In the genomic region with DNA sequence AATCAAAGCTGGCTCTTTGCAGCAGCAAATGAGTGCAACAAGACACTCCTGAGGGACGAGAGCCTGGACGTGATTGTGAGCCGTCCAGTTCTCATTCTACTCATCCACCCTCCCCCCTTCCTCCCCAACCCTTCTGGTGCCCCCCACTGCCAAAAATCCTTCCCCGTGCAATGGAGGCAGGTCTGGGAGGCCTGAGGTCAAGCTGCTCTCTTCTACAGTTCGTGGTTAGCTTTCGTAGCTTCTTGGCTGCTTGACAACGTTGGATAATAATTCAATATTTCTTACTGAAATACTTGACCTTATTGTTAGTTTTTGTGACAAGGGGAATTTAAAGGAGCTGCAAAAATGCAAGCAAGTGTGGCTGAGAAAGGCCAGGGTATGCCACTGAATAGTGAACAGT, we compare ENCODE assay signal across 20 cellular contexts.
"Had no signal": no experiment of that assay in that cellular context is flagged by ENCODE, and none has a peak within 500 bp of the region (broad histone marks: within the 10 kb centered on the region; RNA-seq: fewer than 3 reads in every experiment).

No MANE protein-coding gene starts in this region.

- H3K9me3 ChIP-seq: thyroid gland, upper lobe of right lung had no signal

- H3K27me3 Mint-ChIP-seq: activated CD8-positive, alpha-beta T cell treated with anti-CD3 and anti-CD28 coated beads for 36 hours had no signal

- H3K36me3 ChIP-seq: thyroid gland, upper lobe of right lung, WERI-Rb-1 had no signal

- ATAC-seq: activated CD8-positive, alpha-beta memory T cell treated with anti-CD3 and anti-CD28 coated beads, Interleukin-2, amount 10 ng/mL, durations not matched to agents 7 days and 5 days; activated CD8-positive, alpha-beta T cell treated with anti-CD3 and anti-CD28 coated beads for 36 hours; upper lobe of right lung had no signal

- DNase-seq: activated CD4-positive, alpha-beta T cell treated with anti-CD3 and anti-CD28 coated beads, Interleukin-2, amount 10 ng/mL, durations not matched to agents 7 days and 5 days; activated CD4-positive, CD25-positive, alpha-beta regulatory T cell treated with anti-CD3 and anti-CD28 coated beads, Interleukin-2, amount 50 U/mL, for 72 hours; activated CD8-positive, alpha-beta memory T cell treated with anti-CD3 and anti-CD28 coated beads, Interleukin-2, amount 10 ng/mL, durations not matched to agents 7 days and 5 days; activated CD8-positive, alpha-beta T cell treated with anti-CD3 and anti-CD28 coated beads for 36 hours; activated effector memory CD4-positive, alpha-beta T cell treated with anti-CD3 and anti-CD28 coated beads, Interleukin-2, amount 50 U/mL, for 16 hours; activated naive CD4-positive, alpha-beta T cell treated with anti-CD3 and anti-CD28 coated beads, Interleukin-2, amount 10 ng/mL, durations not matched to agents 7 days and 5 days; activated T-cell treated with anti-CD3 and anti-CD28 coated beads for 4 hours; dermis blood vessel endothelial cell; effector CD8-positive, alpha-beta T cell; foreskin fibroblast; left ventricle myocardium superior; nephron progenitor cell; stimulated activated CD4-positive, alpha-beta T cell treated with anti-CD3 and anti-CD28 coated beads, Interleukin-4, amount 100 ng/mL, for 24 hours; stimulated activated naive CD4-positive, alpha-beta T cell treated with Interleukin-2 at 50 U/mL for 16 hours; T-helper 1 cell; thyroid gland; upper lobe of right lung; WERI-Rb-1 had no signal

- H3K4me3 ChIP-seq: thyroid gland, upper lobe of right lung had no signal

- H3K9me3 Mint-ChIP-seq: activated CD8-positive, alpha-beta T cell treated with anti-CD3 and anti-CD28 coated beads for 36 hours; brain; nephron progenitor cell had no signal

- H3K4me3 Mint-ChIP-seq: activated CD4-positive, alpha-beta T cell treated with anti-CD3 and anti-CD28 coated beads, Interleukin-2, amount 10 ng/mL, durations not matched to agents 7 days and 5 days; activated CD8-positive, alpha-beta memory T cell treated with anti-CD3 and anti-CD28 coated beads, Interleukin-2, amount 10 ng/mL, durations not matched to agents 7 days and 5 days; activated CD8-positive, alpha-beta T cell treated with anti-CD3 and anti-CD28 coated beads for 36 hours; activated naive CD4-positive, alpha-beta T cell treated with anti-CD3 and anti-CD28 coated beads, Interleukin-2, amount 10 ng/mL, durations not matched to agents 7 days and 5 days; brain; nephron progenitor cell had no signal

- H3K4me1 ChIP-seq: parathyroid adenoma, thyroid gland had no signal

- H3K27me3 ChIP-seq: thyroid gland, upper lobe of right lung had no signal

- H3K27ac Mint-ChIP-seq: activated CD4-positive, alpha-beta T cell treated with anti-CD3 and anti-CD28 coated beads, Interleukin-2, amount 10 ng/mL, durations not matched to agents 7 days and 5 days; activated CD8-positive, alpha-beta memory T cell treated with anti-CD3 and anti-CD28 coated beads, Interleukin-2, amount 10 ng/mL, durations not matched to agents 7 days and 5 days; activated CD8-positive, alpha-beta T cell treated with anti-CD3 and anti-CD28 coated beads for 36 hours; activated naive CD4-positive, alpha-beta T cell treated with anti-CD3 and anti-CD28 coated beads, Interleukin-2, amount 10 ng/mL, durations not matched to agents 7 days and 5 days; nephron progenitor cell had no signal

- H3K36me3 Mint-ChIP-seq: brain had no signal

- H3K27ac ChIP-seq: parathyroid adenoma, thyroid gland, upper lobe of right lung, WERI-Rb-1 had no signal
